ENCODE assay signal across 1 cellular context in genomic region chr9:94826644-94827410, GRCh38.
TF ChIP-seq lines count a peak whose summit lies in the region.

No MANE protein-coding gene starts in this region.

TF ChIP-seq in HepG2, 621 proteins besides CTCF, POLR2A, EP300 and RAD21 (continued from another document and continues in another):
- TF ChIP-seq ZNF609 (CRISPR knock-in tag; IDR thresholded peaks at IDR 0.05; ENCODE audit: borderline replicate concordance), result peak; percentile 32; the same call in 1 of the 2 replicates
- no peak for TF ChIP-seq KDM3A (CRISPR knock-in tag; IDR thresholded peaks at IDR 0.05; ENCODE audit: low read depth)
- TF ChIP-seq ZNF552 (CRISPR knock-in tag; IDR thresholded peaks at IDR 0.05; ENCODE audit: borderline replicate concordance), result no peak
- TF ChIP-seq ZBTB7A (CRISPR knock-in tag; IDR thresholded peaks at IDR 0.05), result no peak
- TF ChIP-seq ARNT (IDR thresholded peaks at IDR 0.05), result no peak
- TF ChIP-seq ZNF549 (CRISPR knock-in tag; IDR thresholded peaks at IDR 0.05), result no peak
- TF ChIP-seq HMG20A (CRISPR knock-in tag; IDR thresholded peaks at IDR 0.05; ENCODE audit: borderline replicate concordance), result no peak
- TF ChIP-seq ZBTB2 (CRISPR knock-in tag; IDR thresholded peaks at IDR 0.05; ENCODE audit: low read depth), result no peak
- TF ChIP-seq BORCS8-MEF2B (CRISPR knock-in tag; IDR thresholded peaks at IDR 0.05), result no peak
- TF ChIP-seq ZUFSP (CRISPR knock-in tag; IDR thresholded peaks at IDR 0.05; ENCODE audit: borderline replicate concordance), result no peak
- TF ChIP-seq KDM6A (CRISPR knock-in tag; IDR thresholded peaks at IDR 0.05; ENCODE audit: low read depth), result 0 out of 2 replicates have a peak, but pooled peaks have one; percentile 15
- TF ChIP-seq CBX1 (IDR thresholded peaks at IDR 0.05; ENCODE audit: low read depth), result no peak
- TF ChIP-seq, protein P1, sequence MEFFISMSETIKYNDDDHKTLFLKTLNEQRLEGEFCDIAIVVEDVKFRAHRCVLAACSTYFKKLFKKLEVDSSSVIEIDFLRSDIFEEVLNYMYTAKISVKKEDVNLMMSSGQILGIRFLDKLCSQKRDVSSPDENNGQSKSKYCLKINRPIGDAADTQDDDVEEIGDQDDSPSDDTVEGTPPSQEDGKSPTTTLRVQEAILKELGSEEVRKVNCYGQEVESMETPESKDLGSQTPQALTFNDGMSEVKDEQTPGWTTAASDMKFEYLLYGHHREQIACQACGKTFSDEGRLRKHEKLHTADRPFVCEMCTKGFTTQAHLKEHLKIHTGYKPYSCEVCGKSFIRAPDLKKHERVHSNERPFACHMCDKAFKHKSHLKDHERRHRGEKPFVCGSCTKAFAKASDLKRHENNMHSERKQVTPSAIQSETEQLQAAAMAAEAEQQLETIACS (CRISPR knock-in tag; IDR thresholded peaks at IDR 0.05), result no peak
- TF ChIP-seq ZSCAN29 (CRISPR knock-in tag; conservative IDR thresholded peaks at IDR 0.05), result no peak
- no peak for TF ChIP-seq ZNF225 (CRISPR knock-in tag; IDR thresholded peaks at IDR 0.05)
- TF ChIP-seq SOX5 (CRISPR knock-in tag; IDR thresholded peaks at IDR 0.05; ENCODE audit: borderline replicate concordance), result peak; percentile 75
- no peak for TF ChIP-seq ZNF883 (CRISPR knock-in tag; IDR thresholded peaks at IDR 0.05; ENCODE audit: not compliant biosample characterization)
- no peak for TF ChIP-seq AHR (CRISPR knock-in tag; IDR thresholded peaks at IDR 0.05)
- no peak for TF ChIP-seq ZIK1 (CRISPR knock-in tag; IDR thresholded peaks at IDR 0.05; ENCODE audit: borderline replicate concordance, low read depth)
- TF ChIP-seq ZNF318 (CRISPR knock-in tag; IDR thresholded peaks at IDR 0.05), result no peak
- TF ChIP-seq PLSCR1 (CRISPR knock-in tag; IDR thresholded peaks at IDR 0.05; ENCODE audit: borderline replicate concordance), result no peak
- no peak for TF ChIP-seq MIXL1 (CRISPR knock-in tag; IDR thresholded peaks at IDR 0.05)
- TF ChIP-seq, protein P2, sequence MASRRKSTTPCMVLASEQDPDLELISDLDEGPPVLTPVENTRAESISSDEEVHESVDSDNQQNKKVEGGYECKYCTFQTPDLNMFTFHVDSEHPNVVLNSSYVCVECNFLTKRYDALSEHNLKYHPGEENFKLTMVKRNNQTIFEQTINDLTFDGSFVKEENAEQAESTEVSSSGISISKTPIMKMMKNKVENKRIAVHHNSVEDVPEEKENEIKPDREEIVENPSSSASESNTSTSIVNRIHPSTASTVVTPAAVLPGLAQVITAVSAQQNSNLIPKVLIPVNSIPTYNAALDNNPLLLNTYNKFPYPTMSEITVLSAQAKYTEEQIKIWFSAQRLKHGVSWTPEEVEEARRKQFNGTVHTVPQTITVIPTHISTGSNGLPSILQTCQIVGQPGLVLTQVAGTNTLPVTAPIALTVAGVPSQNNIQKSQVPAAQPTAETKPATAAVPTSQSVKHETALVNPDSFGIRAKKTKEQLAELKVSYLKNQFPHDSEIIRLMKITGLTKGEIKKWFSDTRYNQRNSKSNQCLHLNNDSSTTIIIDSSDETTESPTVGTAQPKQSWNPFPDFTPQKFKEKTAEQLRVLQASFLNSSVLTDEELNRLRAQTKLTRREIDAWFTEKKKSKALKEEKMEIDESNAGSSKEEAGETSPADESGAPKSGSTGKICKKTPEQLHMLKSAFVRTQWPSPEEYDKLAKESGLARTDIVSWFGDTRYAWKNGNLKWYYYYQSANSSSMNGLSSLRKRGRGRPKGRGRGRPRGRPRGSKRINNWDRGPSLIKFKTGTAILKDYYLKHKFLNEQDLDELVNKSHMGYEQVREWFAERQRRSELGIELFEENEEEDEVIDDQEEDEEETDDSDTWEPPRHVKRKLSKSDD (CRISPR knock-in tag; IDR thresholded peaks at IDR 0.05; ENCODE audit: low read depth), result no peak
- TF ChIP-seq TFAP4 (IDR thresholded peaks at IDR 0.05; ENCODE audit: borderline replicate concordance, low read depth), result no peak
- peak; percentile 15; the same call in 1 of the 2 replicates for TF ChIP-seq RCOR2 (CRISPR knock-in tag; IDR thresholded peaks at IDR 0.05)
- no peak for TF ChIP-seq KDM2A (CRISPR knock-in tag; IDR thresholded peaks at IDR 0.05; ENCODE audit: borderline replicate concordance, low read depth)
- no peak for TF ChIP-seq RXRA (CRISPR knock-in tag; IDR thresholded peaks at IDR 0.05)
- TF ChIP-seq SUZ12 (IDR thresholded peaks at IDR 0.05; ENCODE audit: low read depth, low read length), result no peak
- TF ChIP-seq ZNF770 (CRISPR knock-in tag; IDR thresholded peaks at IDR 0.05), result no peak
- no peak for TF ChIP-seq ELF1 (CRISPR knock-in tag; IDR thresholded peaks at IDR 0.05)
- peak; percentile 57; the same call in 1 of the 2 replicates for TF ChIP-seq ZNF292 (CRISPR knock-in tag; IDR thresholded peaks at IDR 0.05; ENCODE audit: borderline replicate concordance, low read depth)
